Comparison of ENCODE assay signal across 8 cellular contexts in the genomic region with DNA sequence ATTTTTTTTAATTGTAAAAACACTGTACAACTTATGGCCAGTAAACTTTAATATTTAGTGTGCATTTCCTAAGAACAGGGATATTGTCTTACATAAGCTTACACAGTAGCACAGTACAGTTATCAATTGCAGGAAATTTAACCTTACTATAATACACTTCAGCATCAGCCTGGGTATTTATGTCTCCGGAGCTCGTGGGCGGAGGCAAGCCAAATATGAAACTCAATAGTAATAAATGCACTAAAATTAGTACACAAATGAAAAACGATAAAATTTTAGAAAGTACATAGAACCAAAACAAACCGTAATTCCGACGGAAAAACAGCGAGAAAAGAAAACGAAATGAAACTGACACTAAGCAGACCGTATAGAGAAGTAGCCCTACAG.
A peak's percentile ranks its signal among the peaks of the same experiment; 100 is the strongest.
DNase-seq lines count a peak whose midpoint lies in the region; ATAC-seq and TF ChIP-seq lines count a peak whose summit lies in the region.

No MANE protein-coding gene starts in this region.

- no peak for ATAC-seq in left cardiac atrium
- no peak for ATAC-seq in GM21576 (IDR thresholded peaks at IDR 0.05; ENCODE audit: unreplicated experiment)

- no peak for TF ChIP-seq EP300 in tibial nerve (IDR thresholded peaks at IDR 0.05)

- H3K9me3 ChIP-seq in left ventricle myocardium inferior (replicated peaks) (peaks cover 13% of the 10 kb centered on the region), SU-DHL-6 (ENCODE audit: insufficient read depth, low read length) (no peaks in the 10 kb centered on the region), tibial nerve (peaks cover 0 to 13% (median 0%) of the 10 kb centered on the region in 4 donors)

- H3K4me2 ChIP-seq in SU-DHL-6 (ENCODE audit: low read depth, low read length, poor library complexity, severe bottlenecking), result peak overlapping the region; percentile 67

- no peaks in the 10 kb centered on the region for H3K79me2 ChIP-seq in SU-DHL-6 (ENCODE audit: insufficient read depth, low read length)

- peak overlapping the region; percentile 71 for H3K4me3 ChIP-seq in left ventricle myocardium inferior
- H3K4me3 ChIP-seq in SU-DHL-6 (ENCODE audit: insufficient read depth, low read length, poor library complexity, severe bottlenecking), result no peak overlapping the region
- peak overlapping the region; percentile 66 for H3K4me3 ChIP-seq in fibroblast of pulmonary artery (replicated peaks; ENCODE audit: low read depth, low read length)
- H3K4me3 ChIP-seq in tibial nerve, result peak overlapping the region in 3 of 4 donors; percentile 36 to 61 (median 58)

- H3K27me3 ChIP-seq in left ventricle myocardium inferior (ENCODE audit: low read depth), result peaks cover 100% of the 10 kb centered on the region
- H3K27me3 ChIP-seq in SU-DHL-6 (ENCODE audit: low read length), result no peaks in the 10 kb centered on the region
- H3K27me3 ChIP-seq in tibial nerve, result peaks cover 0 to 47% of the 10 kb centered on the region in 2 donors

- no peaks in the 10 kb centered on the region for H3K9me2 ChIP-seq in SU-DHL-6 (replicated peaks; ENCODE audit: insufficient read depth, low read length)

- intact Hi-C loops in left ventricle myocardium inferior (cut with micrococcal nuclease) (no loop called here), left cardiac atrium (cut with DNase I) (no loop called here)

- WGBS in tibial nerve, 2 donors, result 9 to 22% methylated on average over 10 of the region's 10 CpGs

- TF ChIP-seq POLR2A in tibial nerve (IDR thresholded peaks at IDR 0.05), result no peak

- H3F3A ChIP-seq in SU-DHL-6 (ENCODE audit: insufficient read depth), result no peaks in the 10 kb centered on the region

- no peak overlapping the region for H3K9ac ChIP-seq in SU-DHL-6 (ENCODE audit: low read length)

- H3K36me3 ChIP-seq in left ventricle myocardium inferior (no peaks in the 10 kb centered on the region), SU-DHL-6 (ENCODE audit: low read length) (no peaks in the 10 kb centered on the region), tibial nerve (no peaks in the 10 kb centered on the region)

- no peak overlapping the region for H2AFZ ChIP-seq in SU-DHL-6 (ENCODE audit: low read depth, low read length, severe bottlenecking)

- TF ChIP-seq CTCF in left ventricle myocardium inferior (IDR thresholded peaks at IDR 0.05; ENCODE audit: borderline replicate concordance) (no peak), SU-DHL-6 (IDR thresholded peaks at IDR 0.05; ENCODE audit: insufficient read depth, low read length, poor library complexity, severe bottlenecking) (no peak), fibroblast of pulmonary artery (IDR thresholded peaks at IDR 0.05; ENCODE audit: low read length, missing control alignments) (no peak), tibial nerve (IDR thresholded peaks at IDR 0.05) (no peak)

- H3K27ac ChIP-seq in left ventricle myocardium inferior (replicated peaks), result peak overlapping the region; percentile 94
- H3K27ac ChIP-seq in SU-DHL-6 (ENCODE audit: low read depth, low read length), result no peak overlapping the region
- peak overlapping the region in 3 of 4 donors; percentile 93 to 96 (median 93) for H3K27ac ChIP-seq in tibial nerve

- H3K4me1 ChIP-seq in left ventricle myocardium inferior (peaks cover 46% of the 10 kb centered on the region), tibial nerve (peaks cover 0 to 58% (median 6%) of the 10 kb centered on the region in 4 donors)

- H4K20me1 ChIP-seq in SU-DHL-6 (ENCODE audit: low read depth, low read length), result no peaks in the 10 kb centered on the region

- DNase-seq in left ventricle myocardium inferior (no peak), left cardiac atrium (no peak), fibroblast of pulmonary artery (ENCODE audit: low read depth) (no peak), tibial nerve (ENCODE audit: low spot score in 2 of 2) (no peak), NCI-H1092 treated with DMSO at 0.1 percent for 48 hours (lab: John Stamatoyannopoulos, UW) (no peak), UCSD-AML1 (lab: John Stamatoyannopoulos, UW; ENCODE audit: unreplicated experiment) (no peak)
